In the genomic region with DNA sequence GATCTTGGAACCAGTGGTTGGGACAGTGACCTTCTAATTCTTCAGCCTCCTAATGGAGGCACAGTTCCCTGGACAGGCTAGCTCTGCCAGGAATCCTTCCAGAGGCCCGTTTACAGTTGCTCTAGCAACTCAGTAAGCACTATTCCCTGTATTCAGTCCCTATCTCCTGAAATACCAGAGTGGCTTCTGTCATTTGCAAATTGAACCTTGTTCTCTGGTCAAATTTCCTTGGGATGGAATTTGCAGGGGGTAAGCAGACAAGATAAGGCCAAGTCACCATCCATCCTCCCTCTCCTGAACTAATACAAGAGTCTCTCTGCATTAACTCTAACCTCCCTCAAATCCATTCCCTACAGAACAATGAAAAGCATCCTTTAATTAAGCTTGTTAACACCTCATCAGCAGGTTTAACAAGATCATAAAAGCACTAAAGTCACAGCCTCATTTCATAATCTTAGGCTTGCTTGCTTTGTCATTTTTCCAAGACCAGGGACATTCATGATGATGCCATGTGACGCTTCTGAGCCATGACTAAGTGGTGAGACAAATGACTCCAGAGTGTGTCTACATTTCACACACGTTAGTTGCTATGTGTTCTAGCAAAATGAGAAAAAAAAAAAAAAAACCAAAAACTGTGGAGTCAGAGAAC, we compare ENCODE assay signal across 1 cellular context.
TF ChIP-seq lines count a peak whose summit lies in the region.

No MANE protein-coding gene starts in this region.

TF ChIP-seq in HepG2, 621 proteins besides CTCF, POLR2A, EP300 and RAD21 (continued from another document and continues in another):
- TF ChIP-seq KIAA2018 (CRISPR knock-in tag; IDR thresholded peaks at IDR 0.05; ENCODE audit: borderline replicate concordance) = no peak
- no peak for TF ChIP-seq SRF (IDR thresholded peaks at IDR 0.05; ENCODE audit: low read depth, low read length)
- TF ChIP-seq, protein P1, sequence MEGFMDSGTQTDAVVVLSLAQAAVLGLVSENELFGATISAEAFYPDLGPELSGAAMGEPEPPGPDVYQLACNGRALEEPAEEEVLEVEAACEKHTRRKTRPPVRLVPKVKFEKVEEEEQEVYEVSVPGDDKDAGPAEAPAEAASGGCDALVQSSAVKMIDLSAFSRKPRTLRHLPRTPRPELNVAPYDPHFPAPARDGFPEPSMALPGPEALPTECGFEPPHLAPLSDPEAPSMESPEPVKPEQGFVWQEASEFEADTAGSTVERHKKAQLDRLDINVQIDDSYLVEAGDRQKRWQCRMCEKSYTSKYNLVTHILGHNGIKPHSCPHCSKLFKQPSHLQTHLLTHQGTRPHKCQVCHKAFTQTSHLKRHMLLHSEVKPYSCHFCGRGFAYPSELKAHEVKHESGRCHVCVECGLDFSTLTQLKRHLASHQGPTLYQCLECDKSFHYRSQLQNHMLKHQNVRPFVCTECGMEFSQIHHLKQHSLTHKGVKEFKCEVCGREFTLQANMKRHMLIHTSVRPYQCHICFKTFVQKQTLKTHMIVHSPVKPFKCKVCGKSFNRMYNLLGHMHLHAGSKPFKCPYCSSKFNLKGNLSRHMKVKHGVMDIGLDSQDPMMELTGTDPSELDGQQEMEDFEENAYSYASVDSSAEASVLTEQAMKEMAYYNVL (CRISPR knock-in tag; IDR thresholded peaks at IDR 0.05; ENCODE audit: borderline replicate concordance) = peak; percentile 58; the same call in 1 of the 2 replicates
- TF ChIP-seq SOX5 (CRISPR knock-in tag; IDR thresholded peaks at IDR 0.05; ENCODE audit: borderline replicate concordance) = peak; percentile 21; the same call in 1 of the 2 replicates
- TF ChIP-seq ZNF878 (CRISPR knock-in tag; IDR thresholded peaks at IDR 0.05) = no peak
- TF ChIP-seq, protein P2, sequence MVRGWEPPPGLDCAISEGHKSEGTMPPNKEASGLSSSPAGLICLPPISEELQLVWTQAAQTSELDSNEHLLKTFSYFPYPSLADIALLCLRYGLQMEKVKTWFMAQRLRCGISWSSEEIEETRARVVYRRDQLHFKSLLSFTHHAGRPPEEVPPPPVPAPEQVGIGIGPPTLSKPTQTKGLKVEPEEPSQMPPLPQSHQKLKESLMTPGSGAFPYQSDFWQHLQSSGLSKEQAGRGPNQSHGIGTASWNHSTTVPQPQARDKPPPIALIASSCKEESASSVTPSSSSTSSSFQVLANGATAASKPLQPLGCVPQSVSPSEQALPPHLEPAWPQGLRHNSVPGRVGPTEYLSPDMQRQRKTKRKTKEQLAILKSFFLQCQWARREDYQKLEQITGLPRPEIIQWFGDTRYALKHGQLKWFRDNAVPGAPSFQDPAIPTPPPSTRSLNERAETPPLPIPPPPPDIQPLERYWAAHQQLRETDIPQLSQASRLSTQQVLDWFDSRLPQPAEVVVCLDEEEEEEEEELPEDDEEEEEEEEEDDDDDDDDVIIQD (CRISPR knock-in tag; IDR thresholded peaks at IDR 0.05; ENCODE audit: low read depth) = no peak
- TF ChIP-seq SALL2 (CRISPR knock-in tag; IDR thresholded peaks at IDR 0.05) = peak; percentile 62; the same call in 1 of the 2 replicates
- no peak for TF ChIP-seq ZNF577 (CRISPR knock-in tag; IDR thresholded peaks at IDR 0.05; ENCODE audit: borderline replicate concordance, low read depth)
- TF ChIP-seq PAXIP1 (CRISPR knock-in tag; conservative IDR thresholded peaks at IDR 0.05) = peak; percentile 69
- TF ChIP-seq SPEN (CRISPR knock-in tag; IDR thresholded peaks at IDR 0.05; ENCODE audit: low read depth) = no peak
- peak; percentile 94 for TF ChIP-seq HNF4A (CRISPR knock-in tag; IDR thresholded peaks at IDR 0.05)
- TF ChIP-seq, protein P3, sequence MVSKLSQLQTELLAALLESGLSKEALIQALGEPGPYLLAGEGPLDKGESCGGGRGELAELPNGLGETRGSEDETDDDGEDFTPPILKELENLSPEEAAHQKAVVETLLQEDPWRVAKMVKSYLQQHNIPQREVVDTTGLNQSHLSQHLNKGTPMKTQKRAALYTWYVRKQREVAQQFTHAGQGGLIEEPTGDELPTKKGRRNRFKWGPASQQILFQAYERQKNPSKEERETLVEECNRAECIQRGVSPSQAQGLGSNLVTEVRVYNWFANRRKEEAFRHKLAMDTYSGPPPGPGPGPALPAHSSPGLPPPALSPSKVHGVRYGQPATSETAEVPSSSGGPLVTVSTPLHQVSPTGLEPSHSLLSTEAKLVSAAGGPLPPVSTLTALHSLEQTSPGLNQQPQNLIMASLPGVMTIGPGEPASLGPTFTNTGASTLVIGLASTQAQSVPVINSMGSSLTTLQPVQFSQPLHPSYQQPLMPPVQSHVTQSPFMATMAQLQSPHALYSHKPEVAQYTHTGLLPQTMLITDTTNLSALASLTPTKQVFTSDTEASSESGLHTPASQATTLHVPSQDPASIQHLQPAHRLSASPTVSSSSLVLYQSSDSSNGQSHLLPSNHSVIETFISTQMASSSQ (IDR thresholded peaks at IDR 0.05; ENCODE audit: low read depth) = no peak
- TF ChIP-seq, protein P3 (CRISPR knock-in tag; IDR thresholded peaks at IDR 0.05; ENCODE audit: borderline replicate concordance) = no peak
- 0 out of 2 replicates have a peak, but pooled peaks have one; percentile 41 for TF ChIP-seq ZNF503 (CRISPR knock-in tag; IDR thresholded peaks at IDR 0.05)
- TF ChIP-seq, protein P4, sequence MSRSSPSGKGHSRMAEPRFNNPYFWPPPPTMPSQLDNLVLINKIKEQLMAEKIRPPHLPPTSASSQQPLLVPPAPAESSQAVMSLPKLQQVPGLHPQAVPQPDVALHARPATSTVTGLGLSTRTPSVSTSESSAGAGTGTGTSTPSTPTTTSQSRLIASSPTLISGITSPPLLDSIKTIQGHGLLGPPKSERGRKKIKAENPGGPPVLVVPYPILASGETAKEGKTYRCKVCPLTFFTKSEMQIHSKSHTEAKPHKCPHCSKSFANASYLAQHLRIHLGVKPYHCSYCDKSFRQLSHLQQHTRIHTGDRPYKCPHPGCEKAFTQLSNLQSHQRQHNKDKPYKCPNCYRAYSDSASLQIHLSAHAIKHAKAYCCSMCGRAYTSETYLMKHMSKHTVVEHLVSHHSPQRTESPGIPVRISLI (CRISPR knock-in tag; IDR thresholded peaks at IDR 0.05; ENCODE audit: borderline replicate concordance) = no peak
- TF ChIP-seq, protein P5, sequence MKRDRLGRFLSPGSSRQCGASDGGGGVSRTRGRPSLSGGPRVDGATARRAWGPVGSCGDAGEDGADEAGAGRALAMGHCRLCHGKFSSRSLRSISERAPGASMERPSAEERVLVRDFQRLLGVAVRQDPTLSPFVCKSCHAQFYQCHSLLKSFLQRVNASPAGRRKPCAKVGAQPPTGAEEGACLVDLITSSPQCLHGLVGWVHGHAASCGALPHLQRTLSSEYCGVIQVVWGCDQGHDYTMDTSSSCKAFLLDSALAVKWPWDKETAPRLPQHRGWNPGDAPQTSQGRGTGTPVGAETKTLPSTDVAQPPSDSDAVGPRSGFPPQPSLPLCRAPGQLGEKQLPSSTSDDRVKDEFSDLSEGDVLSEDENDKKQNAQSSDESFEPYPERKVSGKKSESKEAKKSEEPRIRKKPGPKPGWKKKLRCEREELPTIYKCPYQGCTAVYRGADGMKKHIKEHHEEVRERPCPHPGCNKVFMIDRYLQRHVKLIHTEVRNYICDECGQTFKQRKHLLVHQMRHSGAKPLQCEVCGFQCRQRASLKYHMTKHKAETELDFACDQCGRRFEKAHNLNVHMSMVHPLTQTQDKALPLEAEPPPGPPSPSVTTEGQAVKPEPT (CRISPR knock-in tag; IDR thresholded peaks at IDR 0.05; ENCODE audit: low read depth) = no peak
- 0 out of 2 replicates have a peak, but pooled peaks have one; percentile 16 for TF ChIP-seq THAP11 (CRISPR knock-in tag; IDR thresholded peaks at IDR 0.05)
